Comparison of ENCODE assay signal across 12 cellular contexts in the genomic region with DNA sequence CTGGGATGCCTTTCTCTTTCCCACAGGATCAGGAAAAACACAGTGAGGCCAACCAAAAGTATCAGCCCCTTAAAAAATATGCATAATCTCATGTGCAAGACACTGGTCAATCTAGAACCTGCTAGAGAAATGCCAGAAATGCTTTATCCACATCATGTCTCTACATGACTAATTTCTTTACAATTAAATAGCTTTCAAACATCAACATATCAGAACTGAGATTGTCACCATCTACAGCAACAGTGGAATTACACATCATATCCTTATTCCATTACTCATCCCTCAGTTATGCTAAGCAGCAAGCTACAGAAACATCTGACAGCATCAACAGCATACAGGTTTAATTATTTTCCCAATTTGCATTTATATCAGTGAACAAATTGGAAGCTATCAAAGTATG.
DNase-seq lines count a peak whose midpoint lies in the region; ATAC-seq, FAIRE-seq and TF ChIP-seq lines count a peak whose summit lies in the region.
"Had no signal": no experiment of that assay in that cellular context is flagged by ENCODE, and none has a peak within 500 bp of the region (broad histone marks: within the 10 kb centered on the region; RNA-seq: fewer than 3 reads in every experiment).

No MANE protein-coding gene starts in this region.

- peaks cover 15% of the 10 kb centered on the region for H3K4me1 ChIP-seq in GM12878 (ENCODE audit: control insufficient read depth, insufficient read depth, low read length)
- H3K4me1 ChIP-seq in mesendoderm (ENCODE audit: control insufficient read depth, low read depth, low read length), result no peaks in the 10 kb centered on the region
- H3K4me1 ChIP-seq in left lung, result no peaks in the 10 kb centered on the region
- H3K4me1 ChIP-seq in transverse colon, result no peaks in the 10 kb centered on the region
- no peaks in the 10 kb centered on the region for H3K4me1 ChIP-seq in body of pancreas

- TF ChIP-seq CTCF in AG09309 (IDR thresholded peaks at IDR 0.05; ENCODE audit: control insufficient read depth, insufficient read depth, low read depth, low read length, missing control alignments) (no peak), GM12878 (IDR thresholded peaks at IDR 0.05 in 2 of 3, conservative IDR thresholded peaks at IDR 0.05 in 1 of 3; ENCODE audit: control insufficient read depth in 2 of 3, extremely low read depth in 1 of 3, insufficient read depth in 1 of 3, low read depth in 3 of 3, low read length in 3 of 3) (no peak), left lung (IDR thresholded peaks at IDR 0.05) (no peak), transverse colon (IDR thresholded peaks at IDR 0.05) (no peak), body of pancreas (IDR thresholded peaks at IDR 0.05) (no peak)

- RAD21 ChIA-PET in GM12878 (lab: Charles Lee; ENCODE audit: unreplicated experiment), result interaction anchor here (1.2 kb wide), 1 partner anchor 11 kb away, joined by 3 read pairs; no protein-coding TSS in a partner anchor

- H3K4ac ChIP-seq in mesendoderm (ENCODE audit: low read depth, low read length), result no peak overlapping the region

- H3K56ac ChIP-seq in mesendoderm (ENCODE audit: low read length), result no peak overlapping the region

- H2BK5ac ChIP-seq in mesendoderm (ENCODE audit: low read length), result no peak overlapping the region

- no peak overlapping the region for H2BK15ac ChIP-seq in mesendoderm (replicated peaks; ENCODE audit: low read depth)

- H3K27ac ChIP-seq in GM12878 (ENCODE audit: control insufficient read depth, insufficient read depth) (no peak overlapping the region), mesendoderm (ENCODE audit: low read depth, low read length) (no peak overlapping the region), left lung (no peak overlapping the region), transverse colon (no peak overlapping the region), body of pancreas (no peak overlapping the region)

- DNase-seq in AG09309 (ENCODE audit: low read depth) (peak; percentile 45), HT1080 (ENCODE audit: low read depth) (peak; percentile 93), GM12878 (ENCODE audit: low read depth, low spot score) (no peak), mesendoderm (peak; percentile 34), left lung (no peak), transverse colon (no peak), body of pancreas (no peak), NCI-H128 (lab: John Stamatoyannopoulos, UW; ENCODE audit: unreplicated experiment) (no peak)
- DNase-seq: activated gamma-delta T cell treated with Interleukin-2 at 50 U/mL for 16 hours; glutamatergic neuron; stimulated activated CD4-positive, alpha-beta T cell treated with anti-CD3 and anti-CD28 coated beads, Interleukin-2, amount 100 ng/mL, for 24 hours; T1000 had no signal

- intact Hi-C loops in GM12878 (cut with micrococcal nuclease; ENCODE audit: unreplicated experiment) (no loop called here), left lung (cut with DNase I) (no loop called here), transverse colon (cut with DNase I; ENCODE audit: low total_unique reads) (no loop called here), body of pancreas (cut with DNase I) (no loop called here)

- FAIRE-seq in GM12878 (lab: Jason Lieb, UNC), result no peak

- TF ChIP-seq EP300 in GM12878 (IDR thresholded peaks at IDR 0.05; ENCODE audit: borderline replicate concordance in 1 of 2, control insufficient read depth in 1 of 2, low read depth in 2 of 2, low read length in 2 of 2) (no peak), transverse colon (IDR thresholded peaks at IDR 0.05; ENCODE audit: low read depth) (no peak)

- no peak overlapping the region for H4K5ac ChIP-seq in mesendoderm (ENCODE audit: low read length)

- POLR2A ChIA-PET in GM12878 (lab: Charles Lee), result no interaction called here

- H3K9me3 ChIP-seq in GM12878 (replicated peaks; ENCODE audit: control insufficient read depth, insufficient read depth, low read length) (no peaks in the 10 kb centered on the region), left lung (no peaks in the 10 kb centered on the region), transverse colon (no peaks in the 10 kb centered on the region), body of pancreas (no peaks in the 10 kb centered on the region)

- no peaks in the 10 kb centered on the region for H4K20me1 ChIP-seq in GM12878 (ENCODE audit: control insufficient read depth, insufficient read depth)

- H4K8ac ChIP-seq in mesendoderm (ENCODE audit: low read depth, low read length), result no peak overlapping the region

- no peak overlapping the region for H3K9ac ChIP-seq in GM12878 (ENCODE audit: control insufficient read depth, insufficient read depth, low read length)
- no peak overlapping the region for H3K9ac ChIP-seq in mesendoderm (ENCODE audit: low read length)

- TF ChIP-seq POLR2A in GM12878 (IDR thresholded peaks at IDR 0.05; ENCODE audit: low read depth, low read length) (no peak), transverse colon (IDR thresholded peaks at IDR 0.05) (no peak), body of pancreas (IDR thresholded peaks at IDR 0.05) (no peak)

- H3K4me2 ChIP-seq in GM12878 (ENCODE audit: control insufficient read depth, insufficient read depth) (no peak overlapping the region), mesendoderm (ENCODE audit: low read length) (no peak overlapping the region)

- in situ Hi-C loops in GM12878 (cut with MboI) (no loop called here), transverse colon (cut with MboI; ENCODE audit: low pct_ligation_motif_present in 1 of 4, low pct_unique_long_range_greater_than_20kb in 1 of 4, low sequenced_read_pairs in 3 of 4) (no loop called here)

- H3K18ac ChIP-seq in mesendoderm (ENCODE audit: low read length), result no peak overlapping the region

- H3K36me3 ChIP-seq in GM12878 (ENCODE audit: control insufficient read depth in 2 of 2, insufficient read depth in 2 of 2, low read length in 1 of 2) (peaks cover 2 to 7% of the 10 kb centered on the region in 2 experiments; a peak in 2 of 4 replicates), mesendoderm (ENCODE audit: control insufficient read depth, insufficient read depth, low read length) (no peaks in the 10 kb centered on the region), left lung (peaks cover 0 to 8% of the 10 kb centered on the region in 2 donors), transverse colon (peaks cover 0 to 14% (median 6%) of the 10 kb centered on the region in 4 donors), body of pancreas (replicated peaks in 1 of 2; ENCODE audit: insufficient read depth in 1 of 2, low read depth in 2 of 2) (peaks cover 0 to 2% of the 10 kb centered on the region in 2 donors)

- no peaks in the 10 kb centered on the region for H3K79me1 ChIP-seq in mesendoderm (ENCODE audit: low read length)

- H3K27me3 ChIP-seq in GM12878 (replicated peaks in 1 of 2; ENCODE audit: control insufficient read depth in 2 of 2, insufficient read depth in 2 of 2, low read length in 1 of 2), result no peaks in the 10 kb centered on the region
- H3K27me3 ChIP-seq in mesendoderm (ENCODE audit: insufficient read depth, low read length, poor library complexity), result no peaks in the 10 kb centered on the region
- H3K27me3 ChIP-seq in left lung, result no peaks in the 10 kb centered on the region
- H3K27me3 ChIP-seq in transverse colon, result no peaks in the 10 kb centered on the region
- no peaks in the 10 kb centered on the region for H3K27me3 ChIP-seq in body of pancreas

- H3K79me2 ChIP-seq in GM12878 (ENCODE audit: control insufficient read depth, insufficient read depth, low read length) (no peaks in the 10 kb centered on the region), mesendoderm (ENCODE audit: control insufficient read depth, insufficient read depth, low read length) (no peaks in the 10 kb centered on the region)

- H2BK120ac ChIP-seq in mesendoderm (ENCODE audit: low read depth, low read length), result no peak overlapping the region

- CTCF ChIA-PET in GM12878 (lab: Yijun Ruan, JAX), result interaction anchor here (0.9 to 1.3 kb wide), 2 partner anchors 12 to 69 kb away, joined by 3 read pairs; no protein-coding TSS in a partner anchor

- no TSS peak for BruUV-seq in GM12878 (replicated peaks; lab: Mats Ljungman, UMichigan)

- no peak for TF ChIP-seq RAD21 in GM12878 (IDR thresholded peaks at IDR 0.05; ENCODE audit: insufficient read depth, low read depth, low read length)

- ATAC-seq in GM12878 (peak; percentile 26), left lung (no peak), body of pancreas (no peak)

- H3K23ac ChIP-seq in mesendoderm (ENCODE audit: low read length), result no peak overlapping the region

- no peak overlapping the region for H2AK5ac ChIP-seq in mesendoderm (ENCODE audit: low read length)

- no peak overlapping the region for H2AFZ ChIP-seq in GM12878 (ENCODE audit: control insufficient read depth, low read depth, low read length)

- H3K4me3 ChIP-seq in AG09309 (ENCODE audit: control insufficient read depth, low read depth, low read length) (no peak overlapping the region), GM12878 (no peak overlapping the region), mesendoderm (ENCODE audit: low read length) (no peak overlapping the region), left lung (no peak overlapping the region), transverse colon (no peak overlapping the region), body of pancreas (no peak overlapping the region)

- SMC1A ChIA-PET in GM12878 (lab: Charles Lee; ENCODE audit: uncharacterized antibody, unreplicated experiment), result interaction anchor here (0.8 to 2.7 kb wide), 8 partner anchors 9 to 82 kb away, joined by 3 to 14 read pairs (median 4); no protein-coding TSS in a partner anchor

TF ChIP-seq in GM12878, 131 proteins besides CTCF, POLR2A, EP300 and RAD21 (continues in another document):
- TF ChIP-seq, protein P1, sequence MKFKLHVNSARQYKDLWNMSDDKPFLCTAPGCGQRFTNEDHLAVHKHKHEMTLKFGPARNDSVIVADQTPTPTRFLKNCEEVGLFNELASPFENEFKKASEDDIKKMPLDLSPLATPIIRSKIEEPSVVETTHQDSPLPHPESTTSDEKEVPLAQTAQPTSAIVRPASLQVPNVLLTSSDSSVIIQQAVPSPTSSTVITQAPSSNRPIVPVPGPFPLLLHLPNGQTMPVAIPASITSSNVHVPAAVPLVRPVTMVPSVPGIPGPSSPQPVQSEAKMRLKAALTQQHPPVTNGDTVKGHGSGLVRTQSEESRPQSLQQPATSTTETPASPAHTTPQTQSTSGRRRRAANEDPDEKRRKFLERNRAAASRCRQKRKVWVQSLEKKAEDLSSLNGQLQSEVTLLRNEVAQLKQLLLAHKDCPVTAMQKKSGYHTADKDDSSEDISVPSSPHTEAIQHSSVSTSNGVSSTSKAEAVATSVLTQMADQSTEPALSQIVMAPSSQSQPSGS (IDR thresholded peaks at IDR 0.05; ENCODE audit: low read length), result no peak
- TF ChIP-seq MTA3 (IDR thresholded peaks at IDR 0.05; ENCODE audit: borderline replicate concordance, low read length), result no peak
- no peak for TF ChIP-seq RB1 (IDR thresholded peaks at IDR 0.05; ENCODE audit: borderline replicate concordance)

Comparison
In these comparisons a context has a peak if more than half of its experiments do, and no peak if none do; other contexts are left out.
1. DNase-seq: peak in AG09309 (single experiment), HT1080 (single experiment) and mesendoderm (single experiment); none in GM12878 (single experiment), left lung (0 of 2), transverse colon (single experiment), body of pancreas (0 of 4) and NCI-H128 (single experiment).